ENCODE assay signal across 14 cellular contexts in genomic region chr7:155211173-155211572, GRCh38.
A peak's percentile ranks its signal among the peaks of the same experiment; 100 is the strongest.
DNase-seq lines count a peak whose midpoint lies in the region; ATAC-seq and TF ChIP-seq lines count a peak whose summit lies in the region.
"Had no signal": no experiment of that assay in that cellular context is flagged by ENCODE, and none has a peak within 500 bp of the region (broad histone marks: within the 10 kb centered on the region; RNA-seq: fewer than 3 reads in every experiment).

No MANE protein-coding gene starts in this region.

- H3K36me3 ChIP-seq in osteoblast (ENCODE audit: insufficient read depth, low read length): no peaks in the 10 kb centered on the region
- H3K36me3 ChIP-seq: BLaER1 had no signal

- no peak overlapping the region for H2AFZ ChIP-seq in osteoblast (ENCODE audit: low read length)
- H2AFZ ChIP-seq: GM23338 had no signal

- no peak overlapping the region for H3K4me2 ChIP-seq in osteoblast (ENCODE audit: insufficient read depth, low read length)
- H3K4me2 ChIP-seq: BLaER1, GM23338 had no signal

- peak overlapping the region; percentile 65 for H3K27ac Mint-ChIP-seq in central memory CD8-positive, alpha-beta T cell (ENCODE audit: low read depth)
- H3K27ac Mint-ChIP-seq: GM23338 had no signal

- no peak overlapping the region for H3K4me3 ChIP-seq in osteoblast (ENCODE audit: insufficient read depth, low read length)
- H3K4me3 ChIP-seq: BLaER1, GM23338 had no signal

- H3K79me2 ChIP-seq in osteoblast (ENCODE audit: insufficient read depth, low read length): no peaks in the 10 kb centered on the region

- ATAC-seq in central memory CD8-positive, alpha-beta T cell (replicated peaks; ENCODE audit: extremely low read depth, poor library complexity, severe bottlenecking): no peak
- no peak for ATAC-seq in GM21717 (IDR thresholded peaks at IDR 0.05; ENCODE audit: unreplicated experiment)

- no peak for TF ChIP-seq CTCF in osteoblast (IDR thresholded peaks at IDR 0.05; ENCODE audit: extremely low read depth, low read depth, low read length)

- no peak overlapping the region for H3K4me3 Mint-ChIP-seq in central memory CD8-positive, alpha-beta T cell
- H3K4me3 Mint-ChIP-seq: CD8-positive, alpha-beta memory T cell; GM23338 had no signal

- H3K27ac ChIP-seq in osteoblast (ENCODE audit: low read depth, low read length): no peak overlapping the region
- H3K27ac ChIP-seq: 22Rv1, BLaER1 had no signal

- no peaks in the 10 kb centered on the region for H3K9me3 Mint-ChIP-seq in central memory CD8-positive, alpha-beta T cell
- H3K9me3 Mint-ChIP-seq: CD8-positive, alpha-beta memory T cell; IgD-negative memory B cell had no signal

- no peaks in the 10 kb centered on the region for H4K20me1 ChIP-seq in osteoblast (ENCODE audit: insufficient read depth, low read length)
- H4K20me1 ChIP-seq: BLaER1 had no signal

- H3K4me1 Mint-ChIP-seq in central memory CD8-positive, alpha-beta T cell: peaks cover 19% of the 10 kb centered on the region

- no peaks in the 10 kb centered on the region for H3K9me3 ChIP-seq in osteoblast (ENCODE audit: low read depth, low read length)
- H3K9me3 ChIP-seq: BLaER1 had no signal

- no peaks in the 10 kb centered on the region for H3K36me3 Mint-ChIP-seq in central memory CD8-positive, alpha-beta T cell (ENCODE audit: insufficient read depth)
- H3K36me3 Mint-ChIP-seq: IgD-negative memory B cell had no signal

- DNase-seq in activated effector memory CD4-positive, alpha-beta T cell treated with anti-CD3 and anti-CD28 coated beads, Interleukin-2, amount 50 U/mL, for 16 hours: peak; percentile 52
- DNase-seq in activated effector memory CD4-positive, alpha-beta T cell treated with Interleukin-2 at 50 U/mL for 16 hours: no peak
- no peak for DNase-seq in central memory CD8-positive, alpha-beta T cell (ENCODE audit: low spot score in 2 of 2)
- DNase-seq in osteoblast (ENCODE audit: insufficient read length, low spot score, missing footprints) (peak; percentile 35), germinal center (ENCODE audit: low spot score) (no peak)
- DNase-seq in activated CD8-positive, alpha-beta memory T cell treated with anti-CD3 and anti-CD28 coated beads, Interleukin-2, amount 50 U/mL, for 4 hours: no peak
- DNase-seq: AML-193; CD8-positive, alpha-beta memory T cell; DMS 273 treated with DMSO at 0.1 percent for 48 hours had no signal

- peaks cover 15% of the 10 kb centered on the region for H3K27me3 Mint-ChIP-seq in central memory CD8-positive, alpha-beta T cell

- no peaks in the 10 kb centered on the region for H3K27me3 ChIP-seq in osteoblast (ENCODE audit: insufficient read depth, low read length)
- H3K27me3 ChIP-seq: BLaER1 had no signal

- peaks cover 40% of the 10 kb centered on the region for H3K4me1 ChIP-seq in osteoblast (ENCODE audit: insufficient read depth, low read length)

Comparison
In these comparisons a context has a peak if more than half of its experiments do, and no peak if none do; other contexts are left out.
1. DNase-seq: peak in activated effector memory CD4-positive, alpha-beta T cell treated with anti-CD3 and anti-CD28 coated beads, Interleukin-2, amount 50 U/mL, for 16 hours (single experiment) and osteoblast (single experiment); none in activated effector memory CD4-positive, alpha-beta T cell treated with Interleukin-2 at 50 U/mL for 16 hours (single experiment), central memory CD8-positive, alpha-beta T cell (0 of 2), germinal center (single experiment) and activated CD8-positive, alpha-beta memory T cell treated with anti-CD3 and anti-CD28 coated beads, Interleukin-2, amount 50 U/mL, for 4 hours (single experiment).